ENCODE assay signal across 8 cellular contexts in the genomic region with DNA sequence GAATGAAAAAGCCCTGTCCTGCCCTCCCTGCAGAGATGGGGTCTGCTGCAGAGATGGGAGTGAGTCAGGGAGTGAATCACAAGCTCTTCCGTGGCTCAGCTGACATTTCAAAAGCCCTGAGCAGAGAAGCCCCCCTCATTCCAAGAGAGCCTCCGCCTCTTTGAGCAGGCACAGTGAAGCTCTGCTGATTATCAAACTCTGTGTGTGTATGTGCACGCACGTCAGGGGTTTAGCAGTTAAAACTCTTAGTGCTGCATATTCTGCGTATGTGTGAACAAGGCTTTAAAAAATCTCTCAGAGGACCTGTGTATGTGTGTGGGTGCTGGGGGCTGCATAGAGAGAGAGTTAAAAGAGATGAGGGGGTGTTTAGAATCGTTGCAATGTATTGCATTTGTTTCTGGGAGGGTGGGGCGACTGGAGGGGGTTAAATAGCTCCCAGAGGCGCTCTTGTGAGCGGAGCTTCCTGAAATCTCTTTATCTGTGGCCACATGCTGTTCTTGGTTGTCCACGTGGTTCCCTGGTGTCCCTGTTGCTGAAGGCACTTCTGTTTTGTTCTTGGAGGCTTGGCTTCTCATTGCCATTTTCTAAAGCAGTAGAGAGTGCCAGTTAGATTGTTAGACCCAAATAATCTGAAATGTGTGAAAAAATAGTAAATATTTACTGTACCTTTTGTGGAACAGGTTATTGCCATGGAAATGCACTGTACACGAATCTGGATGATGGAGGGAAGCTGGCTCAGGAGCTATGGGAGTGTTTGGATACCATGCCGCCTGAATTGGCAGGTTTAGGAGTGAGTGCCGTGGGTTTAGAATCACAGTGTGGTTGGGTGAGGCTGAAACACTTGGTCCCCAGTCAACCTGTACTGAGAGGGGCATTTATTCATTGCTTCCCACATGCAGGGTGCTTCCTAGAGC.
DNase-seq lines count a peak whose midpoint lies in the region; ATAC-seq, FAIRE-seq and TF ChIP-seq lines count a peak whose summit lies in the region.

No MANE protein-coding gene starts in this region.

- H3K4me1 Mint-ChIP-seq in memory B cell: peaks cover 78% of the 10 kb centered on the region
- no peaks in the 10 kb centered on the region for H3K4me1 Mint-ChIP-seq in chondrocyte (ENCODE audit: low read depth)

- peak; percentile 76 to 79 for ATAC-seq in activated naive CD4-positive, alpha-beta T cell treated with anti-CD3 and anti-CD28 coated beads, Interleukin-2, amount 50 U/mL, for 72 hours
- ATAC-seq in memory B cell (ENCODE audit: low read depth) (no peak), HG02885 (IDR thresholded peaks at IDR 0.05; ENCODE audit: poor library complexity, unreplicated experiment) (no peak), GM19023 (IDR thresholded peaks at IDR 0.05; ENCODE audit: unreplicated experiment) (no peak)

- peaks cover 0 to 4% of the 10 kb centered on the region in 2 donors for H3K9me3 Mint-ChIP-seq in activated naive CD4-positive, alpha-beta T cell treated with anti-CD3 and anti-CD28 coated beads, Interleukin-2, amount 50 U/mL, for 72 hours
- H3K9me3 Mint-ChIP-seq in memory B cell (no peaks in the 10 kb centered on the region), chondrocyte (ENCODE audit: low read depth) (no peaks in the 10 kb centered on the region)

- peaks cover 0 to 9% of the 10 kb centered on the region in 2 donors for H3K36me3 Mint-ChIP-seq in activated naive CD4-positive, alpha-beta T cell treated with anti-CD3 and anti-CD28 coated beads, Interleukin-2, amount 50 U/mL, for 72 hours
- H3K36me3 Mint-ChIP-seq in memory B cell (peaks cover 19% of the 10 kb centered on the region), chondrocyte (ENCODE audit: low read depth) (no peaks in the 10 kb centered on the region)

- peak in 9 of 14 donors; percentile 5 to 53 (median 30) for DNase-seq in C1 segment of cervical spinal cord (lab: John Stamatoyannopoulos, UW)
- peak; percentile 64 for DNase-seq in NCI-H2227 (lab: John Stamatoyannopoulos, UW; ENCODE audit: unreplicated experiment)
- no peak for DNase-seq in activated naive CD4-positive, alpha-beta T cell treated with anti-CD3 and anti-CD28 coated beads, Interleukin-2, amount 50 U/mL, for 72 hours (ENCODE audit: low spot score in 2 of 2)
- no peak for DNase-seq in memory B cell (ENCODE audit: low spot score in 2 of 2)
- peak; percentile 46 for DNase-seq in urothelium cell line (ENCODE audit: low spot score)
- DNase-seq in chondrocyte (ENCODE audit: low spot score): no peak

- TF ChIP-seq CTCF in chondrocyte (IDR thresholded peaks at IDR 0.05): no peak

- no peak for FAIRE-seq in urothelium cell line (lab: Jason Lieb, UNC)

- peak overlapping the region; percentile 71 to 72 for H3K27ac Mint-ChIP-seq in activated naive CD4-positive, alpha-beta T cell treated with anti-CD3 and anti-CD28 coated beads, Interleukin-2, amount 50 U/mL, for 72 hours
- H3K27ac Mint-ChIP-seq in memory B cell: peak overlapping the region; percentile 80
- H3K27ac Mint-ChIP-seq in chondrocyte (ENCODE audit: unreplicated experiment): no peak overlapping the region

- peak overlapping the region; percentile 9 for H3K4me3 Mint-ChIP-seq in memory B cell
- no peak overlapping the region for H3K4me3 Mint-ChIP-seq in chondrocyte (ENCODE audit: unreplicated experiment)

- H3K27me3 Mint-ChIP-seq in memory B cell (no peaks in the 10 kb centered on the region), chondrocyte (ENCODE audit: low read depth) (peaks cover 4% of the 10 kb centered on the region)

Comparison
In these comparisons a context has a peak if more than half of its experiments do, and no peak if none do; other contexts are left out.
1. DNase-seq: peak in C1 segment of cervical spinal cord (9 of 14), NCI-H2227 (single experiment) and urothelium cell line (single experiment); none in activated naive CD4-positive, alpha-beta T cell treated with anti-CD3 and anti-CD28 coated beads, Interleukin-2, amount 50 U/mL, for 72 hours (0 of 2), memory B cell (0 of 2) and chondrocyte (single experiment).
2. ATAC-seq: peak in activated naive CD4-positive, alpha-beta T cell treated with anti-CD3 and anti-CD28 coated beads, Interleukin-2, amount 50 U/mL, for 72 hours (2 of 2); none in memory B cell (single experiment), HG02885 (single experiment) and GM19023 (single experiment).